37 cellular contexts compared by ENCODE assay signal in the genomic region with DNA sequence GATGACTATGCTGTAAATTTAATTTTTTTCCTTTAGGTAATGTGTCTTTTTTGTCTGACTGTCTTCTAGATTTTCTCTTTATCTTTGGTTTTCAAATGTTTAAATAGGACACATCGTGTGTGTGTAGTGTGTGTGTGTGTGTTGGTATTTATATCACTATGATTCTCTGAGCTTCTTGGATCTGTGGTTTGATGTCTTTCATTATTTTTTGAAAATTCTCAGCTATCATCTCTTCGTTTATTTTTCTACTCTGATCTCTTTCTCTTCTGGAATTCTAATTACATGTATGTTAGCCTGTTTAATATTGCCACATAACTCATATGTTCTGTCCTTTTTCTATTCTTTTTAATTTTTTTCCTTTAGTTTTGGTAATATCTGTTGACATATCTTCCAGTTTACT.
DNase-seq lines count a peak whose midpoint lies in the region; ATAC-seq, FAIRE-seq and TF ChIP-seq lines count a peak whose summit lies in the region.
"Had no signal": no experiment of that assay in that cellular context is flagged by ENCODE, and none has a peak within 500 bp of the region (broad histone marks: within the 10 kb centered on the region; RNA-seq: fewer than 3 reads in every experiment).

No MANE protein-coding gene starts in this region.

- no peak overlapping the region for H2AFZ ChIP-seq in K562 (ENCODE audit: low read depth, low read length)

- H3K4me1 ChIP-seq in HEK293 (ENCODE audit: control insufficient read depth, insufficient read depth, low read length) (no peaks in the 10 kb centered on the region), K562 (replicated peaks in 1 of 2; ENCODE audit: control insufficient read depth in 2 of 2, insufficient read depth in 2 of 2, low read length in 2 of 2) (no peaks in the 10 kb centered on the region; a peak in 1 of 5 replicates), kidney (ENCODE audit: control insufficient read depth in 1 of 2, insufficient read depth in 1 of 2, low read depth in 1 of 2, low read length in 2 of 2) (no peaks in the 10 kb centered on the region), adrenal gland (replicated peaks in 1 of 2) (peaks cover 0 to 10% of the 10 kb centered on the region in 2 donors)
- H3K4me1 ChIP-seq: A549, BE2C, BLaER1, Caco-2 had no signal

- no peak overlapping the region for H3K4me3 Mint-ChIP-seq in activated naive CD4-positive, alpha-beta T cell treated with anti-CD3 and anti-CD28 coated beads, Interleukin-2, amount 50 U/mL, for 24 hours
- H3K4me3 Mint-ChIP-seq in HFFc6: no peak overlapping the region
- H3K4me3 Mint-ChIP-seq in activated CD8-positive, alpha-beta T cell treated with anti-CD3 and anti-CD28 coated beads, Interleukin-2, amount 10 ng/mL, durations not matched to agents 7 days and 5 days: no peak overlapping the region
- H3K4me3 Mint-ChIP-seq: B cell; CD14-positive monocyte; CD4-positive, alpha-beta memory T cell; CD4-positive, alpha-beta T cell; CD4-positive, CD25-positive, alpha-beta regulatory T cell; CD8-positive, alpha-beta memory T cell; CD8-positive, alpha-beta T cell had no signal

- peaks cover 16% of the 10 kb centered on the region for H3K36me3 Mint-ChIP-seq in activated naive CD4-positive, alpha-beta T cell treated with anti-CD3 and anti-CD28 coated beads, Interleukin-2, amount 50 U/mL, for 24 hours
- peaks cover 19 to 30% of the 10 kb centered on the region in 2 donors for H3K36me3 Mint-ChIP-seq in activated naive CD4-positive, alpha-beta T cell treated with anti-CD3 and anti-CD28 coated beads, Interleukin-2, amount 50 U/mL, for 72 hours
- H3K36me3 Mint-ChIP-seq in HFFc6 (ENCODE audit: low read depth): no peaks in the 10 kb centered on the region
- H3K36me3 Mint-ChIP-seq in activated CD8-positive, alpha-beta T cell treated with anti-CD3 and anti-CD28 coated beads, Interleukin-2, amount 10 ng/mL, durations not matched to agents 7 days and 5 days (ENCODE audit: low read depth): no peaks in the 10 kb centered on the region
- H3K36me3 Mint-ChIP-seq: CD4-positive, CD25-positive, alpha-beta regulatory T cell; CD8-positive, alpha-beta T cell had no signal

- TF ChIP-seq RAD21 in K562 (CRISPR knock-in tag; conservative IDR thresholded peaks at IDR 0.05 in 1 of 2, IDR thresholded peaks at IDR 0.05 in 1 of 2): no peak

- H3K27me3 ChIP-seq in K562 (ENCODE audit: control insufficient read depth in 2 of 2, insufficient read depth in 2 of 2, low read length in 2 of 2) (no peaks in the 10 kb centered on the region), adrenal gland (no peaks in the 10 kb centered on the region)
- H3K27me3 ChIP-seq: BE2C; BLaER1; BLaER1 treated with 17β-estradiol and CSF1 and Interleukin-3, amounts not matched to agents 10 nM and 100 nM had no signal

- intact Hi-C loops in K562 (cut with micrococcal nuclease): no loop called here
- intact Hi-C loops in kidney (cut with DNase I): no loop called here
- intact Hi-C loops in adrenal gland (cut with DNase I): no loop called here

- H3K4me2 ChIP-seq in K562 (ENCODE audit: insufficient read depth, low read length): no peak overlapping the region
- H3K4me2 ChIP-seq: A549; BLaER1; BLaER1 treated with 17β-estradiol and CSF1 and Interleukin-3, amounts not matched to agents 10 nM and 100 nM had no signal

- no peak for TF ChIP-seq EP300 in K562 (IDR thresholded peaks at IDR 0.05; ENCODE audit: low read length)

- H3K36me3 ChIP-seq in HEK293 (ENCODE audit: control insufficient read depth in 2 of 2, insufficient read depth in 1 of 2, low read length in 2 of 2): no peaks in the 10 kb centered on the region
- H3K36me3 ChIP-seq in K562 (ENCODE audit: control insufficient read depth, insufficient read depth, low read length): no peaks in the 10 kb centered on the region
- H3K36me3 ChIP-seq in kidney (ENCODE audit: control insufficient read depth in 1 of 2, insufficient read depth in 2 of 2, low read length in 2 of 2): no peaks in the 10 kb centered on the region
- H3K36me3 ChIP-seq in adrenal gland (replicated peaks in 1 of 2): no peaks in the 10 kb centered on the region
- H3K36me3 ChIP-seq: BE2C; BLaER1; BLaER1 treated with 17β-estradiol and CSF1 and Interleukin-3, amounts not matched to agents 10 nM and 100 nM had no signal

- no peaks in the 10 kb centered on the region for H4K20me1 ChIP-seq in K562 (replicated peaks; ENCODE audit: control insufficient read depth, insufficient read depth, low read length)
- H4K20me1 ChIP-seq: BLaER1; BLaER1 treated with 17β-estradiol and CSF1 and Interleukin-3, amounts not matched to agents 10 nM and 100 nM had no signal

- TF ChIP-seq CTCF in HEK293 (tag by site-specific recombination; IDR thresholded peaks at IDR 0.05) (no peak), K562 (IDR thresholded peaks at IDR 0.05 in 2 of 3, conservative IDR thresholded peaks at IDR 0.05 in 1 of 3; ENCODE audit: insufficient read depth in 2 of 3, low read depth in 1 of 3, low read length in 3 of 3) (no peak), kidney (IDR thresholded peaks at IDR 0.05; ENCODE audit: borderline replicate concordance, extremely low read depth, insufficient read depth) (no peak), adrenal gland (IDR thresholded peaks at IDR 0.05) (no peak), HFFc6 (IDR thresholded peaks at IDR 0.05) (no peak)

- peak overlapping the region; percentile 25 for H3K27ac Mint-ChIP-seq in activated naive CD4-positive, alpha-beta T cell treated with anti-CD3 and anti-CD28 coated beads, Interleukin-2, amount 50 U/mL, for 24 hours
- H3K27ac Mint-ChIP-seq in activated naive CD4-positive, alpha-beta T cell treated with anti-CD3 and anti-CD28 coated beads, Interleukin-2, amount 50 U/mL, for 72 hours: no peak overlapping the region
- no peak overlapping the region for H3K27ac Mint-ChIP-seq in HFFc6
- H3K27ac Mint-ChIP-seq in activated CD8-positive, alpha-beta T cell treated with anti-CD3 and anti-CD28 coated beads, Interleukin-2, amount 10 ng/mL, durations not matched to agents 7 days and 5 days: no peak overlapping the region
- H3K27ac Mint-ChIP-seq: B cell; CD4-positive, alpha-beta memory T cell; CD4-positive, alpha-beta T cell; CD4-positive, CD25-positive, alpha-beta regulatory T cell; CD8-positive, alpha-beta memory T cell; CD8-positive, alpha-beta T cell had no signal

- no peaks in the 10 kb centered on the region for H3K9me3 ChIP-seq in HEK293 (ENCODE audit: control insufficient read depth, insufficient read depth, low read depth, low read length)
- H3K9me3 ChIP-seq in K562 (replicated peaks; ENCODE audit: control insufficient read depth, insufficient read depth, low read depth, low read length): no peaks in the 10 kb centered on the region
- H3K9me3 ChIP-seq in kidney (ENCODE audit: control insufficient read depth in 1 of 2, low read length in 2 of 2): peaks cover 0 to 3% of the 10 kb centered on the region in 2 donors
- peaks cover 0 to 8% (median 0%) of the 10 kb centered on the region in 3 donors for H3K9me3 ChIP-seq in adrenal gland (replicated peaks in 1 of 3)
- H3K9me3 ChIP-seq: BE2C had no signal

- no peak for ATAC-seq in activated naive CD4-positive, alpha-beta T cell treated with anti-CD3 and anti-CD28 coated beads, Interleukin-2, amount 50 U/mL, for 72 hours
- ATAC-seq in K562: no peak
- no peak for ATAC-seq in activated CD8-positive, alpha-beta T cell treated with anti-CD3 and anti-CD28 coated beads, Interleukin-2, amount 10 ng/mL, durations not matched to agents 7 days and 5 days
- ATAC-seq: A549; CD8-positive, alpha-beta T cell had no signal

- in situ Hi-C loops in K562 (cut with MboI): no loop called here

- FAIRE-seq in K562 (lab: Jason Lieb, UNC) (no peak), kidney (lab: Jason Lieb, UNC) (peak; percentile 8)
- FAIRE-seq: A204.1, A549, D721Med had no signal

- DNase-seq in activated naive CD4-positive, alpha-beta T cell treated with anti-CD3 and anti-CD28 coated beads, Interleukin-2, amount 50 U/mL, for 72 hours (ENCODE audit: low spot score in 2 of 2): no peak
- DNase-seq in K562 (ENCODE audit: extremely low read depth in 1 of 4, low spot score in 3 of 4): no peak
- no peak for DNase-seq in kidney
- no peak for DNase-seq in adrenal gland
- no peak for DNase-seq in HFFc6
- no peak for DNase-seq in activated CD8-positive, alpha-beta T cell treated with anti-CD3 and anti-CD28 coated beads, Interleukin-2, amount 10 ng/mL, durations not matched to agents 7 days and 5 days
- DNase-seq: 8988T; ACHN; AML-193; BE2C; C1 segment of cervical spinal cord; Caco-2; Calu3; CD4-positive, alpha-beta memory T cell; CD4-positive, alpha-beta T cell; CD4-positive, CD25-positive, alpha-beta regulatory T cell; CD8-positive, alpha-beta memory T cell; CD8-positive, alpha-beta T cell; COR-L47; DMS 273 treated with DMSO at 0.1 percent for 48 hours; DMS153; DMS53; DMS79; DMS79 treated with DMSO at 0.1 percent for 48 hours; DND-41; EL had no signal

- H3K27me3 Mint-ChIP-seq in activated naive CD4-positive, alpha-beta T cell treated with anti-CD3 and anti-CD28 coated beads, Interleukin-2, amount 50 U/mL, for 24 hours: peaks cover 11% of the 10 kb centered on the region
- H3K27me3 Mint-ChIP-seq in HFFc6 (ENCODE audit: insufficient read depth): peaks cover 26% of the 10 kb centered on the region
- H3K27me3 Mint-ChIP-seq in activated CD8-positive, alpha-beta T cell treated with anti-CD3 and anti-CD28 coated beads, Interleukin-2, amount 10 ng/mL, durations not matched to agents 7 days and 5 days (ENCODE audit: low read depth): peaks cover 18% of the 10 kb centered on the region

- no peak overlapping the region for H3K4me3 ChIP-seq in HEK293 (ENCODE audit: low read depth, low read length)
- no peak overlapping the region for H3K4me3 ChIP-seq in K562
- no peak overlapping the region for H3K4me3 ChIP-seq in kidney (ENCODE audit: low read length in 2 of 2)
- no peak overlapping the region for H3K4me3 ChIP-seq in adrenal gland
- H3K4me3 ChIP-seq: A549; BLaER1; BLaER1 treated with 17β-estradiol and CSF1 and Interleukin-3, amounts not matched to agents 10 nM and 100 nM had no signal

- POLR2A ChIA-PET in HEK293 (lab: Yijun Ruan, JAX) (interaction anchor here (0.7 kb wide), 1 partner anchor 1520 kb away, joined by 4 read pairs; no protein-coding TSS in a partner anchor), K562 (lab: Yijun Ruan, JAX) (no interaction called here)
- POLR2A ChIA-PET in activated CD8-positive, alpha-beta T cell treated with anti-CD3 and anti-CD28 coated beads, Interleukin-2, amount 10 ng/mL, durations not matched to agents 7 days and 5 days (lab: Charles Lee): no interaction called here

- no peak overlapping the region for H3K27ac ChIP-seq in HEK293 (ENCODE audit: extremely low read depth, low read depth, low read length)
- H3K27ac ChIP-seq in K562 (ENCODE audit: extremely low read depth, low read depth, low read length): no peak overlapping the region
- H3K27ac ChIP-seq in kidney (ENCODE audit: low read depth in 2 of 2, low read length in 2 of 2): no peak overlapping the region
- no peak overlapping the region for H3K27ac ChIP-seq in adrenal gland
- H3K27ac ChIP-seq: 22Rv1; A549; BLaER1; BLaER1 treated with 17β-estradiol and CSF1 and Interleukin-3, amounts not matched to agents 10 nM and 100 nM; C4-2B had no signal

- WGBS in K562 (ENCODE audit: insufficient coverage, low coverage, missing lambda C conversion rate): 3% methylated on average over 2 of the region's 2 CpGs
- WGBS in adrenal gland, 4 donors: 73 to 87% (median 83%) methylated on average over 2 of the region's 2 CpGs

- no peaks in the 10 kb centered on the region for H3K4me1 Mint-ChIP-seq in activated naive CD4-positive, alpha-beta T cell treated with anti-CD3 and anti-CD28 coated beads, Interleukin-2, amount 50 U/mL, for 24 hours
- H3K4me1 Mint-ChIP-seq in HFFc6 (ENCODE audit: low read depth): peaks cover 1% of the 10 kb centered on the region
- H3K4me1 Mint-ChIP-seq in activated CD8-positive, alpha-beta T cell treated with anti-CD3 and anti-CD28 coated beads, Interleukin-2, amount 10 ng/mL, durations not matched to agents 7 days and 5 days (ENCODE audit: low read depth): no peaks in the 10 kb centered on the region
- H3K4me1 Mint-ChIP-seq: B cell; CD4-positive, alpha-beta memory T cell; CD4-positive, CD25-positive, alpha-beta regulatory T cell; CD8-positive, alpha-beta memory T cell had no signal

- BruUV-seq in K562 (replicated peaks; lab: Mats Ljungman, UMichigan): no TSS peak

- H3K9me3 Mint-ChIP-seq in activated naive CD4-positive, alpha-beta T cell treated with anti-CD3 and anti-CD28 coated beads, Interleukin-2, amount 50 U/mL, for 24 hours: peaks cover 12% of the 10 kb centered on the region
- H3K9me3 Mint-ChIP-seq in activated naive CD4-positive, alpha-beta T cell treated with anti-CD3 and anti-CD28 coated beads, Interleukin-2, amount 50 U/mL, for 72 hours: peaks cover 23 to 35% of the 10 kb centered on the region in 2 donors
- H3K9me3 Mint-ChIP-seq in HFFc6: peaks cover 7% of the 10 kb centered on the region
- H3K9me3 Mint-ChIP-seq in activated CD8-positive, alpha-beta T cell treated with anti-CD3 and anti-CD28 coated beads, Interleukin-2, amount 10 ng/mL, durations not matched to agents 7 days and 5 days (ENCODE audit: insufficient read depth): no peaks in the 10 kb centered on the region

- no peaks in the 10 kb centered on the region for H3K9me1 ChIP-seq in K562 (ENCODE audit: control insufficient read depth, insufficient read depth, low read length)

- CTCF ChIA-PET in HEK293 (lab: Yijun Ruan, JAX): interaction anchor here (0.6 kb wide), 1 partner anchor 169 kb away, joined by 4 read pairs; no protein-coding TSS in a partner anchor
- CTCF ChIA-PET in K562 (lab: Yijun Ruan, JAX; ENCODE audit: low intra/inter-chr PET ratio): no interaction called here
- CTCF ChIA-PET in activated CD8-positive, alpha-beta T cell treated with anti-CD3 and anti-CD28 coated beads, Interleukin-2, amount 10 ng/mL, durations not matched to agents 7 days and 5 days (lab: Charles Lee): no interaction called here

- H3K9ac ChIP-seq in K562 (ENCODE audit: insufficient read depth in 1 of 2, low read depth in 2 of 2, low read length in 2 of 2) (no peak overlapping the region), kidney (ENCODE audit: low read length in 2 of 2) (no peak overlapping the region)
- H3K9ac ChIP-seq: BLaER1; BLaER1 treated with 17β-estradiol and CSF1 and Interleukin-3, amounts not matched to agents 10 nM and 100 nM had no signal

- TF ChIP-seq POLR2A in K562 (conservative IDR thresholded peaks at IDR 0.05) (no peak), adrenal gland (IDR thresholded peaks at IDR 0.05) (no peak)

- no peaks in the 10 kb centered on the region for H3K79me2 ChIP-seq in K562 (ENCODE audit: control insufficient read depth, insufficient read depth, low read length)
